Comparison of ENCODE assay signal across 24 cellular contexts in genomic region chr5:122164831-122165573, GRCh38. TPM values are rescaled to one million over a fixed set of nuclear protein-coding genes. Genes with fewer than 3 reads are reported as not detected.
DNase-seq lines count a peak whose midpoint lies in the region; ATAC-seq and TF ChIP-seq lines count a peak whose summit lies in the region.
"Had no signal": no experiment of that assay in that cellular context is flagged by ENCODE, and none has a peak within 500 bp of the region (broad histone marks: within the 10 kb centered on the region; RNA-seq: fewer than 3 reads in every experiment).

No MANE protein-coding gene starts in this region.

- ATAC-seq in GM21367 (IDR thresholded peaks at IDR 0.05; ENCODE audit: unreplicated experiment), result no peak
- ATAC-seq in GM19397 (IDR thresholded peaks at IDR 0.05; ENCODE audit: unreplicated experiment), result no peak

- DNase-seq in mammary epithelial cell (no peak), breast epithelium (ENCODE audit: low spot score in 2 of 2) (no peak), mesenteric fat pad (ENCODE audit: low spot score) (no peak), tibial artery (no peak)
- DNase-seq: activated CD4-positive, alpha-beta T cell treated with anti-CD3 and anti-CD28 coated beads, Interleukin-2, amount 10 ng/mL, durations not matched to agents 24 days and 14 days; activated naive CD4-positive, alpha-beta T cell treated with Interleukin-2 at 50 U/mL for 16 hours; activated T-cell treated with anti-CD3 and anti-CD28 coated beads, Interleukin-2, amount 50 U/mL, for 48 hours; adrenal gland; cortex of kidney; NCI-H1105; NCI-H2029 treated with DMSO at 0.1 percent for 48 hours; NCI-H774; occipital lobe; stimulated activated CD4-positive, alpha-beta T cell treated with anti-CD3 and anti-CD28 coated beads, Interleukin-4, amount 100 ng/mL, for 1 hour; stimulated activated naive CD4-positive, alpha-beta T cell treated with Interleukin-2 at 50 U/mL for 16 hours; thyroid gland; WERI-Rb-1 had no signal

- dilution Hi-C loops in mammary epithelial cell (cut with HindIII; ENCODE audit: low sequenced_read_pairs), result no loop called here

- H3K27me3 ChIP-seq in mammary epithelial cell (ENCODE audit: insufficient read depth, low read length) (no peaks in the 10 kb centered on the region), breast epithelium (no peaks in the 10 kb centered on the region), esophagus (ENCODE audit: control insufficient read depth in 1 of 2, insufficient read depth in 2 of 2, low read length in 2 of 2) (no peaks in the 10 kb centered on the region), tibial artery (no peaks in the 10 kb centered on the region)
- H3K27me3 ChIP-seq: adrenal gland; BLaER1 treated with 17β-estradiol and CSF1 and Interleukin-3, amounts not matched to agents 10 nM and 100 nM; thyroid gland had no signal

- no peak overlapping the region for H3K4me2 ChIP-seq in mammary epithelial cell (ENCODE audit: insufficient read depth, low read depth, low read length)
- H3K4me2 ChIP-seq: BLaER1 treated with 17β-estradiol and CSF1 and Interleukin-3, amounts not matched to agents 10 nM and 100 nM had no signal

- H3K9ac ChIP-seq in mammary epithelial cell (ENCODE audit: insufficient read depth, low read length), result no peak overlapping the region
- H3K9ac ChIP-seq: BLaER1 treated with 17β-estradiol and CSF1 and Interleukin-3, amounts not matched to agents 10 nM and 100 nM had no signal

- no peaks in the 10 kb centered on the region for H3K36me3 Mint-ChIP-seq in nephron (ENCODE audit: low read depth)
- H3K36me3 Mint-ChIP-seq: IgD-negative memory B cell had no signal

- H3K4me1 Mint-ChIP-seq in nephron, result peaks cover 5% of the 10 kb centered on the region
- H3K4me1 Mint-ChIP-seq: activated CD4-positive, alpha-beta T cell treated with anti-CD3 and anti-CD28 coated beads, Interleukin-2, amount 10 ng/mL, durations not matched to agents 24 days and 14 days; IgD-negative memory B cell had no signal

- in situ Hi-C loops in mammary epithelial cell (cut with MboI; ENCODE audit: low sequenced_read_pairs in 2 of 2), result no loop called here

- H3K27ac Mint-ChIP-seq in nephron, result peak overlapping the region; percentile 69 to 94 (median 85)
- H3K27ac Mint-ChIP-seq: activated CD4-positive, alpha-beta T cell treated with anti-CD3 and anti-CD28 coated beads, Interleukin-2, amount 10 ng/mL, durations not matched to agents 24 days and 14 days; IgD-negative memory B cell had no signal

- H2AFZ ChIP-seq in mammary epithelial cell (ENCODE audit: low read depth, low read length), result no peak overlapping the region

- H3K27ac ChIP-seq in mammary epithelial cell (ENCODE audit: insufficient read depth, low read depth, low read length) (peak overlapping the region; percentile 91), breast epithelium (peak overlapping the region in 1 of 2 donors; percentile 79), esophagus (ENCODE audit: low read depth in 2 of 2, low read length in 1 of 2) (peak overlapping the region; percentile 80 to 86), tibial artery (no peak overlapping the region)
- H3K27ac ChIP-seq: adrenal gland; BLaER1 treated with 17β-estradiol and CSF1 and Interleukin-3, amounts not matched to agents 10 nM and 100 nM; WERI-Rb-1 had no signal

- TF ChIP-seq POLR2A in breast epithelium (IDR thresholded peaks at IDR 0.05), result no peak

- peaks cover 21% of the 10 kb centered on the region for H3K4me1 ChIP-seq in mammary epithelial cell (ENCODE audit: insufficient read depth, low read length)
- H3K4me1 ChIP-seq in breast epithelium, result peaks cover 0 to 5% of the 10 kb centered on the region in 2 donors
- H3K4me1 ChIP-seq in esophagus (ENCODE audit: control insufficient read depth in 2 of 2, insufficient read depth in 2 of 2, low read length in 1 of 2), result peaks cover 0 to 5% of the 10 kb centered on the region in 2 donors
- H3K4me1 ChIP-seq in tibial artery, result peaks cover 0 to 29% (median 17%) of the 10 kb centered on the region in 4 donors
- H3K4me1 ChIP-seq: adrenal gland had no signal

- no peak overlapping the region for H3K4me3 Mint-ChIP-seq in nephron
- H3K4me3 Mint-ChIP-seq: activated CD4-positive, alpha-beta T cell treated with anti-CD3 and anti-CD28 coated beads, Interleukin-2, amount 10 ng/mL, durations not matched to agents 24 days and 14 days; IgD-negative memory B cell had no signal

- TF ChIP-seq CTCF in mammary epithelial cell (conservative IDR thresholded peaks at IDR 0.05 in 1 of 2, IDR thresholded peaks at IDR 0.05 in 1 of 2; ENCODE audit: extremely low read depth in 1 of 2, insufficient read depth in 1 of 2, low read depth in 1 of 2, low read length in 2 of 2), result no peak
- TF ChIP-seq CTCF in breast epithelium (IDR thresholded peaks at IDR 0.05), result no peak
- TF ChIP-seq CTCF in nephron (IDR thresholded peaks at IDR 0.05; ENCODE audit: unreplicated experiment in 3 of 3), result no peak
- TF ChIP-seq CTCF in tibial artery (IDR thresholded peaks at IDR 0.05), result no peak

- intact Hi-C loops in mammary epithelial cell (cut with micrococcal nuclease) (loop anchor here (5.0 kb wide), 1 partner anchor 1778 kb away; no protein-coding TSS in a partner anchor), breast epithelium (cut with DNase I; ENCODE audit: low total_unique reads) (no loop called here), tibial artery (cut with DNase I; ENCODE audit: low total_unique reads) (no loop called here)

- WGBS in mammary epithelial cell (ENCODE audit: low coverage, missing lambda C conversion rate), result 75% methylated on average over 3 of the region's 3 CpGs
- 59 to 61% methylated on average over 3 of the region's 3 CpGs for WGBS in esophagus, 2 donors

- no peaks in the 10 kb centered on the region for H3K27me3 Mint-ChIP-seq in nephron (ENCODE audit: low read depth)
- H3K27me3 Mint-ChIP-seq: activated CD4-positive, alpha-beta T cell treated with anti-CD3 and anti-CD28 coated beads, Interleukin-2, amount 10 ng/mL, durations not matched to agents 24 days and 14 days; IgD-negative memory B cell had no signal

- H3K4me3 ChIP-seq in mammary epithelial cell (replicated peaks in 1 of 3; ENCODE audit: insufficient read depth in 1 of 3, low read depth in 2 of 3, low read length in 3 of 3) (no peak overlapping the region), breast epithelium (no peak overlapping the region), esophagus (ENCODE audit: low read depth in 1 of 2, low read length in 2 of 2) (no peak overlapping the region), tibial artery (no peak overlapping the region)
- H3K4me3 ChIP-seq: adrenal gland; BLaER1 treated with 17β-estradiol and CSF1 and Interleukin-3, amounts not matched to agents 10 nM and 100 nM; thyroid gland had no signal

- no peaks in the 10 kb centered on the region for H3K36me3 ChIP-seq in mammary epithelial cell (ENCODE audit: insufficient read depth, low read length)
- H3K36me3 ChIP-seq in breast epithelium, result no peaks in the 10 kb centered on the region
- no peaks in the 10 kb centered on the region for H3K36me3 ChIP-seq in esophagus (ENCODE audit: control insufficient read depth in 2 of 2, insufficient read depth in 2 of 2, low read length in 1 of 2)
- H3K36me3 ChIP-seq in tibial artery, result no peaks in the 10 kb centered on the region
- H3K36me3 ChIP-seq: adrenal gland; BLaER1 treated with 17β-estradiol and CSF1 and Interleukin-3, amounts not matched to agents 10 nM and 100 nM; thyroid gland; WERI-Rb-1 had no signal

- H3K9me3 ChIP-seq in mammary epithelial cell (replicated peaks; ENCODE audit: insufficient read depth, low read length) (no peaks in the 10 kb centered on the region), breast epithelium (no peaks in the 10 kb centered on the region), esophagus (ENCODE audit: control insufficient read depth in 2 of 2, insufficient read depth in 1 of 2, low read depth in 1 of 2, low read length in 1 of 2) (no peaks in the 10 kb centered on the region), tibial artery (no peaks in the 10 kb centered on the region)
- H3K9me3 ChIP-seq: adrenal gland; BLaER1 treated with 17β-estradiol and CSF1 and Interleukin-3, amounts not matched to agents 10 nM and 100 nM; thyroid gland had no signal

- H3K9me3 Mint-ChIP-seq in nephron, result no peaks in the 10 kb centered on the region
- H3K9me3 Mint-ChIP-seq: activated CD4-positive, alpha-beta T cell treated with anti-CD3 and anti-CD28 coated beads, Interleukin-2, amount 10 ng/mL, durations not matched to agents 24 days and 14 days had no signal

- BruUV-seq in mammary epithelial cell (replicated peaks; lab: Mats Ljungman, UMichigan), result no TSS peak

- CTCF ChIA-PET in mammary epithelial cell (lab: Charles Lee; ENCODE audit: low non-redundant PET), result no interaction called here

- H3K79me2 ChIP-seq in mammary epithelial cell (ENCODE audit: insufficient read depth, low read length), result no peaks in the 10 kb centered on the region

- no peaks in the 10 kb centered on the region for H4K20me1 ChIP-seq in mammary epithelial cell (ENCODE audit: insufficient read depth, low read length)
- H4K20me1 ChIP-seq: BLaER1 treated with 17β-estradiol and CSF1 and Interleukin-3, amounts not matched to agents 10 nM and 100 nM had no signal

RNA-seq across cellular contexts. Expression of gene ZNF474, which starts 35.7 kb away (rescaled TPM):
- total RNA-seq in mammary epithelial cell (under 1 TPM; 0.19 to 0.33 TPM), breast epithelium (under 1 TPM; 0.33 to 0.48 (median 0.44) TPM), mesenteric fat pad (0.26 TPM)
- polyA plus RNA-seq in mammary epithelial cell (0.10 TPM), esophagus (under 1 TPM; 0.04 to 0.06 TPM)
- not detected for polyA minus RNA-seq in mammary epithelial cell
- total RNA-seq: activated CD4-positive, alpha-beta T cell treated with anti-CD3 and anti-CD28 coated beads, Interleukin-2, amount 10 ng/mL, durations not matched to agents 24 days and 14 days; lung microvascular endothelial cell had no signal

Comparison
In these comparisons a context has a peak if more than half of its experiments do, and no peak if none do; other contexts are left out.
1. H3K27ac ChIP-seq: peak in mammary epithelial cell (single experiment) and esophagus (2 of 2); none in tibial artery (0 of 2).